In genomic region chr4:132572210-132572609, GRCh38 we compare ENCODE assay signal across 1 cellular context.
TF ChIP-seq lines count a peak whose summit lies in the region.

No MANE protein-coding gene starts in this region.

TF ChIP-seq in GM23338, 12 proteins besides CTCF, POLR2A, EP300 and RAD21 (continued from another document):
- TF ChIP-seq ZNF462 (CRISPR knock-in tag; IDR thresholded peaks at IDR 0.05): no peak
